Comparison of ENCODE assay signal across 13 cellular contexts in genomic region chr16:50303605-50304466, GRCh38. TPM values are rescaled to one million over a fixed set of nuclear protein-coding genes. Genes with fewer than 3 reads are reported as not detected.
DNase-seq lines count a peak whose midpoint lies in the region; TF ChIP-seq lines count a peak whose summit lies in the region.
"Had no signal": no experiment of that assay in that cellular context is flagged by ENCODE, and none has a peak within 500 bp of the region (broad histone marks: within the 10 kb centered on the region; RNA-seq: fewer than 3 reads in every experiment).

No MANE protein-coding gene starts in this region.

- peak overlapping the region; percentile 74 for H3K27ac ChIP-seq in smooth muscle cell (ENCODE audit: low read depth)
- H3K27ac ChIP-seq: pancreas, SK-N-MC had no signal

- POLR2A ChIA-PET in activated CD4-positive, alpha-beta T cell treated with anti-CD3 and anti-CD28 coated beads, Interleukin-2, amount 10 ng/mL, durations not matched to agents 7 days and 5 days (lab: Charles Lee): no interaction called here

- H3K4me2 ChIP-seq in smooth muscle cell: no peak overlapping the region

- peak; percentile 13 for DNase-seq in activated T-cell treated with anti-CD3 and anti-CD28 coated beads, Interleukin-2, amount 50 U/mL, for 1 hour
- DNase-seq in activated T-cell treated with anti-CD3 and anti-CD28 coated beads for 4 hours (no peak), NCI-H460 (ENCODE audit: extremely low read depth, low read depth) (peak; percentile 9), hepatic stellate cell (ENCODE audit: low spot score) (peak; percentile 97), smooth muscle cell (lab: John Stamatoyannopoulos, UW; ENCODE audit: unreplicated experiment) (no peak), GM03348 (ENCODE audit: low spot score) (no peak), NCI-H1436 (lab: John Stamatoyannopoulos, UW) (no peak)
- DNase-seq in activated CD4-positive, alpha-beta T cell treated with anti-CD3 and anti-CD28 coated beads, Interleukin-2, amount 10 ng/mL, durations not matched to agents 7 days and 5 days: no peak
- DNase-seq: activated CD4-positive, alpha-beta T cell treated with anti-CD3 and anti-CD28 coated beads, Interleukin-2, amount 50 U/mL, for 48 hours; anterior cingulate cortex; NCI-H2227 treated with DMSO at 0.1 percent for 48 hours had no signal

- no peaks in the 10 kb centered on the region for H3K27me3 ChIP-seq in smooth muscle cell (ENCODE audit: low read depth)
- H3K27me3 ChIP-seq: pancreas had no signal

- H3K9ac ChIP-seq in smooth muscle cell (ENCODE audit: low read depth): no peak overlapping the region

- no peaks in the 10 kb centered on the region for H3K79me2 ChIP-seq in smooth muscle cell (ENCODE audit: low read depth)

- no peaks in the 10 kb centered on the region for H3F3A ChIP-seq in smooth muscle cell (ENCODE audit: low read depth)

- peaks cover 21% of the 10 kb centered on the region for H3K36me3 Mint-ChIP-seq in activated CD4-positive, alpha-beta T cell treated with anti-CD3 and anti-CD28 coated beads, Interleukin-2, amount 10 ng/mL, durations not matched to agents 7 days and 5 days (ENCODE audit: low read depth)

- H3K4me1 Mint-ChIP-seq in activated CD4-positive, alpha-beta T cell treated with anti-CD3 and anti-CD28 coated beads, Interleukin-2, amount 10 ng/mL, durations not matched to agents 7 days and 5 days: peaks cover 3% of the 10 kb centered on the region

- no peaks in the 10 kb centered on the region for H3K9me3 ChIP-seq in smooth muscle cell (replicated peaks; ENCODE audit: low read depth)
- H3K9me3 ChIP-seq: pancreas had no signal

- H3K27ac Mint-ChIP-seq in activated CD4-positive, alpha-beta T cell treated with anti-CD3 and anti-CD28 coated beads, Interleukin-2, amount 10 ng/mL, durations not matched to agents 7 days and 5 days: no peak overlapping the region

- no peaks in the 10 kb centered on the region for H3K9me3 Mint-ChIP-seq in activated CD4-positive, alpha-beta T cell treated with anti-CD3 and anti-CD28 coated beads, Interleukin-2, amount 10 ng/mL, durations not matched to agents 7 days and 5 days

- no peaks in the 10 kb centered on the region for H3K4me1 ChIP-seq in smooth muscle cell (ENCODE audit: low read depth)
- H3K4me1 ChIP-seq: pancreas had no signal

- no peaks in the 10 kb centered on the region for H3K36me3 ChIP-seq in smooth muscle cell (ENCODE audit: low read depth)
- H3K36me3 ChIP-seq: pancreas had no signal

- H2AFZ ChIP-seq in smooth muscle cell (ENCODE audit: low read depth): no peak overlapping the region

- TF ChIP-seq CTCF in smooth muscle cell (IDR thresholded peaks at IDR 0.05; ENCODE audit: borderline replicate concordance, insufficient read depth, poor library complexity, severe bottlenecking): no peak

- H3K27me3 Mint-ChIP-seq in activated CD4-positive, alpha-beta T cell treated with anti-CD3 and anti-CD28 coated beads, Interleukin-2, amount 10 ng/mL, durations not matched to agents 7 days and 5 days: no peaks in the 10 kb centered on the region

- H3K4me3 ChIP-seq in smooth muscle cell: no peak overlapping the region
- H3K4me3 ChIP-seq: pancreas, SK-N-MC had no signal

- CTCF ChIA-PET in activated CD4-positive, alpha-beta T cell treated with anti-CD3 and anti-CD28 coated beads, Interleukin-2, amount 10 ng/mL, durations not matched to agents 7 days and 5 days (lab: Charles Lee): interaction anchor here (1.1 kb wide), 1 partner anchor 23 kb away, joined by 3 read pairs; no protein-coding TSS in a partner anchor

- no peaks in the 10 kb centered on the region for H4K20me1 ChIP-seq in smooth muscle cell (ENCODE audit: low read depth)

- WGBS in smooth muscle cell (ENCODE audit: low lambda C conversion rate): 76% methylated on average over 25 of the region's 33 CpGs

- no peak overlapping the region for H3K4me3 Mint-ChIP-seq in activated CD4-positive, alpha-beta T cell treated with anti-CD3 and anti-CD28 coated beads, Interleukin-2, amount 10 ng/mL, durations not matched to agents 7 days and 5 days

RNA-seq across cellular contexts. Expression of gene ADCY7, which starts 37.5 kb away (rescaled TPM):
- 28.6 and 39.2 TPM in 2 replicates for total RNA-seq in NCI-H460 (2014; rRNA removed; shearing (Covaris generic))
- 46.1 and 48.2 TPM in 2 replicates for polyA plus RNA-seq in NCI-H460 (2014; cell fraction: nucleus; rRNA removed)
- total RNA-seq in smooth muscle cell: 31.6 and 37.1 TPM in 2 replicates
- 28.1 and 30.7 TPM in 2 replicates for polyA plus RNA-seq in smooth muscle cell
- 100 to 1,000 TPM; 197 to 255 TPM for total RNA-seq in activated CD4-positive, alpha-beta T cell treated with anti-CD3 and anti-CD28 coated beads, Interleukin-2, amount 10 ng/mL, durations not matched to agents 7 days and 5 days

Comparison
In these comparisons a context has a peak if more than half of its experiments do, and no peak if none do; other contexts are left out.
1. DNase-seq: peak in activated T-cell treated with anti-CD3 and anti-CD28 coated beads, Interleukin-2, amount 50 U/mL, for 1 hour (single experiment), NCI-H460 (single experiment) and hepatic stellate cell (single experiment); none in activated T-cell treated with anti-CD3 and anti-CD28 coated beads for 4 hours (single experiment), smooth muscle cell (single experiment), GM03348 (single experiment), activated CD4-positive, alpha-beta T cell treated with anti-CD3 and anti-CD28 coated beads, Interleukin-2, amount 10 ng/mL, durations not matched to agents 7 days and 5 days (single experiment) and NCI-H1436 (single experiment).